Comparison of ENCODE assay signal across 8 cellular contexts in genomic region chr1:32063261-32063681, GRCh38. TPM values are rescaled to one million over a fixed set of nuclear protein-coding genes. Genes with fewer than 3 reads are reported as not detected.
DNase-seq lines count a peak whose midpoint lies in the region; ATAC-seq and TF ChIP-seq lines count a peak whose summit lies in the region.

No MANE protein-coding gene starts in this region.

- H3K9me3 ChIP-seq in SU-DHL-6 (ENCODE audit: insufficient read depth, low read length) (no peaks in the 10 kb centered on the region), esophagus muscularis mucosa (no peaks in the 10 kb centered on the region)

- no peaks in the 10 kb centered on the region for H3K9me2 ChIP-seq in SU-DHL-6 (replicated peaks; ENCODE audit: insufficient read depth, low read length)

- H3K27ac ChIP-seq in SU-DHL-6 (ENCODE audit: low read depth, low read length) (no peak overlapping the region), esophagus muscularis mucosa (replicated peaks in 1 of 4) (peak overlapping the region; percentile 46 to 69 (median 62))

- H3K9me3 Mint-ChIP-seq in nephron = no peaks in the 10 kb centered on the region

- H3K9ac ChIP-seq in SU-DHL-6 (ENCODE audit: low read length) = no peak overlapping the region

- TF ChIP-seq POLR2A in esophagus muscularis mucosa (IDR thresholded peaks at IDR 0.05; ENCODE audit: low read depth) = no peak

- no peaks in the 10 kb centered on the region for H4K20me1 ChIP-seq in SU-DHL-6 (ENCODE audit: low read depth, low read length)

- intact Hi-C loops in esophagus muscularis mucosa (cut with DNase I) (loop anchor here (5.0 kb wide), 1 partner anchor 81 kb away; no protein-coding TSS in a partner anchor), posterior cingulate gyrus (cut with DNase I) (loop anchor here (1.0 to 10.0 kb wide), 2 partner anchors 99 to 398 kb away; no protein-coding TSS in a partner anchor)

- H3K27me3 Mint-ChIP-seq in nephron (ENCODE audit: low read depth) = no peaks in the 10 kb centered on the region

- TF ChIP-seq CTCF in SU-DHL-6 (IDR thresholded peaks at IDR 0.05; ENCODE audit: insufficient read depth, low read length, poor library complexity, severe bottlenecking) = peak; percentile 48
- peak; percentile 61 to 78 (median 67) for TF ChIP-seq CTCF in esophagus muscularis mucosa (IDR thresholded peaks at IDR 0.05)
- TF ChIP-seq CTCF in nephron (IDR thresholded peaks at IDR 0.05; ENCODE audit: unreplicated experiment in 3 of 3) = peak; percentile 53 to 59 (median 58)

- H3K36me3 ChIP-seq in SU-DHL-6 (ENCODE audit: low read length) = 0 out of 2 replicates have a peak, but pooled peaks cover 7% of the 10 kb centered on the region
- peaks cover 23 to 39% (median 36%) of the 10 kb centered on the region in 4 donors for H3K36me3 ChIP-seq in esophagus muscularis mucosa

- no peaks in the 10 kb centered on the region for H3K27me3 ChIP-seq in SU-DHL-6 (ENCODE audit: low read length)
- H3K27me3 ChIP-seq in esophagus muscularis mucosa = no peaks in the 10 kb centered on the region

- no peak overlapping the region for H3K4me2 ChIP-seq in SU-DHL-6 (ENCODE audit: low read depth, low read length, poor library complexity, severe bottlenecking)

- H2AFZ ChIP-seq in SU-DHL-6 (ENCODE audit: low read depth, low read length, severe bottlenecking) = no peak overlapping the region

- peaks cover 32% of the 10 kb centered on the region for H3K4me1 Mint-ChIP-seq in nephron

- H3K4me1 ChIP-seq in esophagus muscularis mucosa = peaks cover 28 to 36% (median 34%) of the 10 kb centered on the region in 4 donors

- H3K4me3 Mint-ChIP-seq in nephron = peak overlapping the region in 2 of 3 experiments; percentile 24 to 41

- TF ChIP-seq EP300 in esophagus muscularis mucosa (IDR thresholded peaks at IDR 0.05) = no peak

- H3K36me3 Mint-ChIP-seq in nephron (ENCODE audit: low read depth) = peaks cover 45% of the 10 kb centered on the region

- no peaks in the 10 kb centered on the region for H3K79me2 ChIP-seq in SU-DHL-6 (ENCODE audit: insufficient read depth, low read length)

- H3K4me3 ChIP-seq in SU-DHL-6 (ENCODE audit: insufficient read depth, low read length, poor library complexity, severe bottlenecking) (no peak overlapping the region), esophagus muscularis mucosa (no peak overlapping the region)

- ATAC-seq in HG03025 (IDR thresholded peaks at IDR 0.05; ENCODE audit: low FRiP score, unreplicated experiment) = no peak

- H3K27ac Mint-ChIP-seq in nephron = peak overlapping the region; percentile 91 to 97 (median 96)

- DNase-seq in NCI-H510A treated with DMSO at 0.1 percent for 48 hours (lab: John Stamatoyannopoulos, UW) = peak; percentile 19
- no peak for DNase-seq in NCI-H510A (lab: John Stamatoyannopoulos, UW)
- peak; percentile 23 for DNase-seq in LoVo (ENCODE audit: low spot score)
- DNase-seq in esophagus muscularis mucosa (ENCODE audit: extremely low spot score) = no peak
- DNase-seq in posterior cingulate gyrus = no peak

- peaks cover 15% of the 10 kb centered on the region; the same call in 1 of the 2 replicates for H3F3A ChIP-seq in SU-DHL-6 (ENCODE audit: insufficient read depth)

- 25% methylated on average over 1 of the region's 1 CpG for WGBS in esophagus muscularis mucosa

RNA-seq across cellular contexts. Expression of gene TMEM39B, which starts 9.5 kb away (rescaled TPM):
- 1 to 10 TPM; 2.9 to 6.1 (median 4.8) TPM for total RNA-seq in esophagus muscularis mucosa

RNA-seq across cellular contexts. Expression of gene KPNA6, which starts 44.6 kb away (rescaled TPM):
- 10 to 100 TPM; 47.8 to 71.3 (median 55.4) TPM for total RNA-seq in esophagus muscularis mucosa

RNA-seq across cellular contexts. Expression of gene KHDRBS1, which starts 49.6 kb away (rescaled TPM):
- total RNA-seq in esophagus muscularis mucosa = 10 to 100 TPM; 71.8 to 90.5 (median 79.7) TPM

Comparison
In these comparisons a context has a peak if more than half of its experiments do, and no peak if none do; other contexts are left out.
1. DNase-seq: peak in NCI-H510A treated with DMSO at 0.1 percent for 48 hours (single experiment) and LoVo (single experiment); none in NCI-H510A (single experiment), esophagus muscularis mucosa (single experiment) and posterior cingulate gyrus (0 of 10).
2. Peak in every context shown above with its lines, with median percentiles within 50 percentile points of each other: CTCF ChIP-seq.